ENCODE assay signal across 19 cellular contexts in genomic region chr2:187466129-187466792, GRCh38. TPM values are rescaled to one million over a fixed set of nuclear protein-coding genes. Genes with fewer than 3 reads are reported as not detected.
DNase-seq lines count a peak whose midpoint lies in the region; ATAC-seq, FAIRE-seq and TF ChIP-seq lines count a peak whose summit lies in the region.
"Had no signal": no experiment of that assay in that cellular context is flagged by ENCODE, and none has a peak within 500 bp of the region (broad histone marks: within the 10 kb centered on the region; RNA-seq: fewer than 3 reads in every experiment).

No MANE protein-coding gene starts in this region.

- ATAC-seq in GM19351 (IDR thresholded peaks at IDR 0.05; ENCODE audit: unreplicated experiment) = peak; percentile 40
- ATAC-seq in K562 = no peak
- ATAC-seq: Right ventricle myocardium inferior had no signal

- no peaks in the 10 kb centered on the region for H3K9me1 ChIP-seq in K562 (ENCODE audit: control insufficient read depth, insufficient read depth, low read length)

- H2AFZ ChIP-seq in MM.1S (ENCODE audit: low read length) (no peak overlapping the region), K562 (ENCODE audit: low read depth, low read length) (no peak overlapping the region)

- 61% methylated on average over 2 of the region's 2 CpGs for WGBS in K562 (ENCODE audit: insufficient coverage, low coverage, missing lambda C conversion rate)
- WGBS in sigmoid colon, 2 donors = 68 to 88% methylated on average over 2 of the region's 2 CpGs

- no peak for FAIRE-seq in K562 (lab: Jason Lieb, UNC)
- FAIRE-seq: GM18507 had no signal

- H3K4me2 ChIP-seq in MM.1S (ENCODE audit: low read depth, low read length) (no peak overlapping the region), K562 (ENCODE audit: insufficient read depth, low read length) (no peak overlapping the region)

- H3K4me3 ChIP-seq in GM12865 (ENCODE audit: low read depth, low read length) = no peak overlapping the region
- H3K4me3 ChIP-seq in MM.1S (ENCODE audit: low read length) = no peak overlapping the region
- H3K4me3 ChIP-seq in K562 = no peak overlapping the region
- H3K4me3 ChIP-seq in sigmoid colon = no peak overlapping the region
- H3K4me3 ChIP-seq: Peyer's patch had no signal

- DNase-seq in GM12865 (ENCODE audit: low read depth) = peak; percentile 5
- DNase-seq in MM.1S = peak; percentile 23
- DNase-seq in K562 (ENCODE audit: extremely low read depth in 1 of 4, low spot score in 3 of 4) = no peak
- no peak for DNase-seq in activated CD4-positive, CD25-positive, alpha-beta regulatory T cell (lab: John Stamatoyannopoulos, UW)
- no peak for DNase-seq in sigmoid colon
- no peak for DNase-seq in cerebellar nuclear complex (lab: John Stamatoyannopoulos, UW)
- DNase-seq in T1000 (lab: John Stamatoyannopoulos, UW) = no peak
- DNase-seq: ACHN, AML-193, COR-L47, H9, NCI-H1417 treated with DMSO at 0.1 percent for 48 hours, NCI-H1930, NCI-H748 treated with DMSO at 0.1 percent for 48 hours, Peyer's patch, T-helper 1 cell had no signal

- no peak for TF ChIP-seq CTCF in GM12865 (IDR thresholded peaks at IDR 0.05; ENCODE audit: insufficient read depth, low read depth, low read length, missing control alignments)
- TF ChIP-seq CTCF in MM.1S (IDR thresholded peaks at IDR 0.05; ENCODE audit: low read length) = no peak
- no peak for TF ChIP-seq CTCF in K562 (IDR thresholded peaks at IDR 0.05 in 2 of 3, conservative IDR thresholded peaks at IDR 0.05 in 1 of 3; ENCODE audit: insufficient read depth in 2 of 3, low read depth in 1 of 3, low read length in 3 of 3)
- no peak for TF ChIP-seq CTCF in sigmoid colon (IDR thresholded peaks at IDR 0.05)

- no peak for TF ChIP-seq EP300 in K562 (IDR thresholded peaks at IDR 0.05; ENCODE audit: low read length)
- no peak for TF ChIP-seq EP300 in sigmoid colon (IDR thresholded peaks at IDR 0.05)

- H3K27ac ChIP-seq in MM.1S (ENCODE audit: low read length) (no peak overlapping the region), K562 (ENCODE audit: extremely low read depth, low read depth, low read length) (no peak overlapping the region), sigmoid colon (no peak overlapping the region)
- H3K27ac ChIP-seq: Peyer's patch had no signal

- no peaks in the 10 kb centered on the region for H3F3A ChIP-seq in MM.1S (ENCODE audit: insufficient read depth, low read length)

- no TSS peak for BruUV-seq in K562 (replicated peaks; lab: Mats Ljungman, UMichigan)

- POLR2A ChIA-PET in K562 (lab: Yijun Ruan, JAX) = no interaction called here

- H3K9me3 ChIP-seq in MM.1S (replicated peaks; ENCODE audit: insufficient read depth, low read length) (no peaks in the 10 kb centered on the region), K562 (replicated peaks; ENCODE audit: control insufficient read depth, insufficient read depth, low read depth, low read length) (no peaks in the 10 kb centered on the region), sigmoid colon (no peaks in the 10 kb centered on the region)
- H3K9me3 ChIP-seq: Peyer's patch had no signal

- intact Hi-C loops in K562 (cut with micrococcal nuclease) = no loop called here
- intact Hi-C loops in sigmoid colon (cut with DNase I) = no loop called here

- no peaks in the 10 kb centered on the region for H3K36me3 ChIP-seq in MM.1S (replicated peaks; ENCODE audit: insufficient read depth, low read length)
- H3K36me3 ChIP-seq in K562 (ENCODE audit: control insufficient read depth, insufficient read depth, low read length) = peaks cover 11% of the 10 kb centered on the region
- H3K36me3 ChIP-seq in sigmoid colon = no peaks in the 10 kb centered on the region
- H3K36me3 ChIP-seq: Peyer's patch had no signal

- H3K9me2 ChIP-seq in MM.1S (replicated peaks; ENCODE audit: insufficient read depth, low read length) = no peaks in the 10 kb centered on the region

- no peaks in the 10 kb centered on the region for H3K27me3 ChIP-seq in MM.1S (replicated peaks; ENCODE audit: insufficient read depth, low read length)
- H3K27me3 ChIP-seq in K562 (ENCODE audit: control insufficient read depth in 2 of 2, insufficient read depth in 2 of 2, low read length in 2 of 2) = 0 out of 5 replicates have a peak, but pooled peaks cover 0 to 5% of the 10 kb centered on the region in 2 experiments
- no peaks in the 10 kb centered on the region for H3K27me3 ChIP-seq in sigmoid colon

- CTCF ChIA-PET in K562 (lab: Yijun Ruan, JAX; ENCODE audit: low intra/inter-chr PET ratio) = no interaction called here

- H3K79me2 ChIP-seq in MM.1S (ENCODE audit: low read length) (no peaks in the 10 kb centered on the region), K562 (ENCODE audit: control insufficient read depth, insufficient read depth, low read length) (no peaks in the 10 kb centered on the region)

- no peak for TF ChIP-seq POLR2A in K562 (conservative IDR thresholded peaks at IDR 0.05)
- TF ChIP-seq POLR2A in sigmoid colon (IDR thresholded peaks at IDR 0.05) = no peak

- in situ Hi-C loops in K562 (cut with MboI) = no loop called here

- H3K9ac ChIP-seq in MM.1S (ENCODE audit: low read length) (no peak overlapping the region), K562 (ENCODE audit: insufficient read depth in 1 of 2, low read depth in 2 of 2, low read length in 2 of 2) (no peak overlapping the region)

- H3K4me1 ChIP-seq in MM.1S (ENCODE audit: low read length) (no peaks in the 10 kb centered on the region), K562 (replicated peaks in 1 of 2; ENCODE audit: control insufficient read depth in 2 of 2, insufficient read depth in 2 of 2, low read length in 2 of 2) (no peaks in the 10 kb centered on the region), sigmoid colon (no peaks in the 10 kb centered on the region)
- H3K4me1 ChIP-seq: Peyer's patch had no signal

- TF ChIP-seq RAD21 in K562 (CRISPR knock-in tag; conservative IDR thresholded peaks at IDR 0.05 in 1 of 2, IDR thresholded peaks at IDR 0.05 in 1 of 2) = no peak

- H4K20me1 ChIP-seq in MM.1S (ENCODE audit: insufficient read depth, low read length) (no peaks in the 10 kb centered on the region), K562 (replicated peaks; ENCODE audit: control insufficient read depth, insufficient read depth, low read length) (no peaks in the 10 kb centered on the region)

RNA-seq across cellular contexts. Expression of gene CALCRL, which starts 18.2 kb away (rescaled TPM):
- total RNA-seq in K562 (2011; cell fraction: chromatin; rRNA removed; ENCODE audit: low replicate concordance) = not detected in 2 replicates
- under 0.01 TPM in 1 of 2 replicates, not detected in the other for total RNA-seq in K562 (2011; cell fraction: nucleolus; rRNA removed)
- not detected in 2 replicates for total RNA-seq in K562 (2011; cell fraction: nucleoplasm; rRNA removed)
- not detected in 2 replicates for total RNA-seq in K562 (2014; rRNA removed)
- 0.06 TPM in 1 of 2 replicates, not detected in the other for total RNA-seq in K562 (2014; rRNA removed; fragmentation: Illumina TruSeq; extraction: Trizol)
- total RNA-seq in K562 (2015; rRNA removed; fragmentation: Illumina TruSeq; extraction: Trizol) = 0.04 and 0.15 TPM in 2 replicates
- total RNA-seq in K562 (2021) = 0.27 TPM in 1 of 2 replicates, not detected in the other
- polyA plus RNA-seq in K562 (2011; rRNA removed) = 0.03 TPM in 1 of 2 replicates, not detected in the other
- polyA plus RNA-seq in K562 (2011; cell fraction: cytosol; rRNA removed) = 0.07 TPM in 1 of 2 replicates, not detected in the other
- polyA plus RNA-seq in K562 (2011; cell fraction: nucleus; rRNA removed) = not detected in 2 replicates
- 0.03 and 0.07 TPM in 2 replicates for polyA plus RNA-seq in K562 (2012)
- 0.06 TPM in 1 of 2 replicates, not detected in the other for polyA plus RNA-seq in K562 (2014; fragmentation: Illumina TruSeq; extraction: Trizol)
- not detected for polyA plus RNA-seq in K562 (2014; fragmentation: Nextera tagmentation; extraction: Ambion mirVana)
- polyA plus RNA-seq in K562 (2014; rRNA removed) = 0.04 and 0.05 TPM in 2 replicates
- 0.06 TPM in 1 of 2 replicates, not detected in the other for polyA minus RNA-seq in K562 (2011; rRNA and poly(A)+ RNA removed)
- not detected in 2 replicates for polyA minus RNA-seq in K562 (2011; cell fraction: cytosol; rRNA and poly(A)+ RNA removed)
- polyA minus RNA-seq in K562 (2011; cell fraction: nucleus; rRNA and poly(A)+ RNA removed) = 0.11 TPM in 1 of 2 replicates, not detected in the other
- 10 to 100 TPM; 13.5 to 26.0 (median 18.5) TPM for total RNA-seq in sigmoid colon
- 1 to 10 TPM in 2 of 3 donors, under 1 TPM in 1; 0.46 to 4.1 (median 1.8) TPM for polyA plus RNA-seq in sigmoid colon

Comparison
In these comparisons a context has a peak if more than half of its experiments do, and no peak if none do; other contexts are left out.
1. DNase-seq: peak in GM12865 (single experiment) and MM.1S (single experiment); none in K562 (0 of 4), activated CD4-positive, CD25-positive, alpha-beta regulatory T cell (0 of 4), sigmoid colon (single experiment), cerebellar nuclear complex (0 of 2) and T1000 (single experiment).
2. RNA of gene CALCRL, which starts 18.2 kb away (total RNA-seq): 13.5 to 26.0 TPM in sigmoid colon; under 0.01 to 0.27 TPM in K562; every median in the first group is over 10 times any median in the second.